In genomic region chr2:240275386-240275785, GRCh38 we compare ENCODE assay signal across 36 cellular contexts.
"Had no signal": no experiment of that assay in that cellular context is flagged by ENCODE, and none has a peak within 500 bp of the region (broad histone marks: within the 10 kb centered on the region; RNA-seq: fewer than 3 reads in every experiment).

No MANE protein-coding gene starts in this region.

- H3K27ac ChIP-seq: adrenal gland, ascending aorta, epithelial cell of prostate, esophagus squamous epithelium, foreskin keratinocyte, gastrocnemius medialis, heart left ventricle, VCaP had no signal

- H3K27me3 ChIP-seq: adrenal gland, ascending aorta, gastrocnemius medialis had no signal

- H3K36me3 Mint-ChIP-seq: activated naive CD8-positive, alpha-beta T cell treated with anti-CD3 and anti-CD28 coated beads for 36 hours; brain had no signal

- H3K27ac Mint-ChIP-seq: activated CD4-positive, alpha-beta memory T cell treated with anti-CD3 and anti-CD28 coated beads, Interleukin-2, amount 10 ng/mL, durations not matched to agents 7 days and 5 days; activated CD4-positive, alpha-beta T cell treated with anti-CD3 and anti-CD28 coated beads, Interleukin-2, amount 10 ng/mL, durations not matched to agents 7 days and 5 days; activated CD8-positive, alpha-beta memory T cell treated with anti-CD3 and anti-CD28 coated beads, Interleukin-2, amount 10 ng/mL, durations not matched to agents 7 days and 5 days; activated naive CD4-positive, alpha-beta T cell treated with anti-CD3 and anti-CD28 coated beads for 36 hours; activated naive CD4-positive, alpha-beta T cell treated with anti-CD3 and anti-CD28 coated beads, Interleukin-2, amount 50 U/mL, for 24 hours; activated naive CD8-positive, alpha-beta T cell treated with anti-CD3 and anti-CD28 coated beads for 36 hours; activated naive CD8-positive, alpha-beta T cell treated with anti-CD3 and anti-CD28 coated beads, Interleukin-2, amount 50 U/mL, for 24 hours; activated T-helper 1 cell treated with anti-CD3 and anti-CD28 coated beads, Interleukin-12 subunit alpha, Interleukin-12 subunit beta, Interleukin-2, Interleukin-4 antibody, amounts not matched to agents 30 ng/mL and 10 ng/mL and 1 ng/mL, durations not matched to agents 14 hours and 24 hours and 36 hours; activated T-helper 2 cell treated with anti-CD3 and anti-CD28 coated beads, Interferon-gamma antibody, Interleukin-2, Interleukin-4, amounts not matched to agents 10 μg/mL and 5 μg/mL and 100 μg/mL, durations not matched to agents 14 hours and 24 hours and 36 hours; brain; effector memory CD8-positive, alpha-beta T cell; T-helper 17 cell; T-helper 2 cell treated with Interferon-gamma antibody and Interleukin-4, amounts not matched to agents 5 μg/mL and 100 μg/mL, for 36 hours; WTC11 had no signal

- H3K4me1 ChIP-seq: foreskin keratinocyte had no signal

- ATAC-seq: activated CD8-positive, alpha-beta memory T cell treated with anti-CD3 and anti-CD28 coated beads, Interleukin-2, amount 10 ng/mL, durations not matched to agents 7 days and 5 days; activated naive CD8-positive, alpha-beta T cell treated with anti-CD3 and anti-CD28 coated beads, Interleukin-2, amount 50 U/mL, for 24 hours; effector memory CD8-positive, alpha-beta T cell; foreskin keratinocyte; gastrocnemius medialis; heart left ventricle; T-helper 17 cell; WTC11 had no signal

- H3K4me3 Mint-ChIP-seq: activated CD4-positive, alpha-beta memory T cell treated with anti-CD3 and anti-CD28 coated beads, Interleukin-2, amount 10 ng/mL, durations not matched to agents 7 days and 5 days; activated CD4-positive, alpha-beta T cell treated with anti-CD3 and anti-CD28 coated beads, Interleukin-2, amount 10 ng/mL, durations not matched to agents 7 days and 5 days; activated CD8-positive, alpha-beta memory T cell treated with anti-CD3 and anti-CD28 coated beads, Interleukin-2, amount 10 ng/mL, durations not matched to agents 7 days and 5 days; activated naive CD4-positive, alpha-beta T cell treated with anti-CD3 and anti-CD28 coated beads for 36 hours; activated naive CD4-positive, alpha-beta T cell treated with anti-CD3 and anti-CD28 coated beads, Interleukin-2, amount 50 U/mL, for 24 hours; activated naive CD8-positive, alpha-beta T cell treated with anti-CD3 and anti-CD28 coated beads for 36 hours; activated naive CD8-positive, alpha-beta T cell treated with anti-CD3 and anti-CD28 coated beads, Interleukin-2, amount 50 U/mL, for 24 hours; activated T-helper 1 cell treated with anti-CD3 and anti-CD28 coated beads, Interleukin-12 subunit alpha, Interleukin-12 subunit beta, Interleukin-2, Interleukin-4 antibody, amounts not matched to agents 30 ng/mL and 10 ng/mL and 1 ng/mL, durations not matched to agents 14 hours and 24 hours and 36 hours; brain; effector memory CD8-positive, alpha-beta T cell; T-helper 17 cell; T-helper 2 cell treated with Interferon-gamma antibody and Interleukin-4, amounts not matched to agents 5 μg/mL and 100 μg/mL, for 36 hours; WTC11 had no signal

- H3K9me3 ChIP-seq: adrenal gland had no signal

- DNase-seq: activated CD4-positive, alpha-beta memory T cell treated with anti-CD3 and anti-CD28 coated beads, Interleukin-2, amount 10 ng/mL, durations not matched to agents 7 days and 5 days; activated CD4-positive, alpha-beta T cell treated with anti-CD3 and anti-CD28 coated beads for 1 hour; activated CD4-positive, alpha-beta T cell treated with anti-CD3 and anti-CD28 coated beads for 4 hours; activated CD4-positive, alpha-beta T cell treated with anti-CD3 and anti-CD28 coated beads, Interleukin-2, amount 10 ng/mL, durations not matched to agents 7 days and 5 days; activated CD4-positive, alpha-beta T cell treated with anti-CD3 and anti-CD28 coated beads, Interleukin-2, amount 50 U/mL, for 4 hours; activated CD8-positive, alpha-beta memory T cell treated with anti-CD3 and anti-CD28 coated beads, Interleukin-2, amount 10 ng/mL, durations not matched to agents 7 days and 5 days; activated CD8-positive, alpha-beta memory T cell treated with anti-CD3 and anti-CD28 coated beads, Interleukin-2, amount 50 U/mL, for 4 hours; activated effector memory CD4-positive, alpha-beta T cell treated with anti-CD3 and anti-CD28 coated beads, Interleukin-2, amount 50 U/mL, for 16 hours; activated naive CD4-positive, alpha-beta T cell treated with anti-CD3 and anti-CD28 coated beads for 36 hours; activated naive CD8-positive, alpha-beta T cell treated with anti-CD3 and anti-CD28 coated beads for 36 hours; activated naive CD8-positive, alpha-beta T cell treated with anti-CD3 and anti-CD28 coated beads, Interleukin-2, amount 50 U/mL, for 24 hours; activated T-cell treated with anti-CD3 and anti-CD28 coated beads, Interleukin-2, amount 50 U/mL, for 1 hour; activated T-cell treated with anti-CD3 and anti-CD28 coated beads, Interleukin-2, amount 50 U/mL, for 48 hours; adrenal gland; caudate nucleus; cortex of kidney; dermis blood vessel endothelial cell; effector CD4-positive, alpha-beta T cell; effector memory CD8-positive, alpha-beta T cell; esophagus squamous epithelium; gastrocnemius medialis; glutamatergic neuron; heart left ventricle; T-helper 1 cell; T-helper 17 cell; T1000 had no signal

- H3K4me1 Mint-ChIP-seq: activated CD4-positive, alpha-beta memory T cell treated with anti-CD3 and anti-CD28 coated beads, Interleukin-2, amount 10 ng/mL, durations not matched to agents 7 days and 5 days; activated CD4-positive, alpha-beta T cell treated with anti-CD3 and anti-CD28 coated beads, Interleukin-2, amount 10 ng/mL, durations not matched to agents 7 days and 5 days; activated CD8-positive, alpha-beta memory T cell treated with anti-CD3 and anti-CD28 coated beads, Interleukin-2, amount 10 ng/mL, durations not matched to agents 7 days and 5 days; activated naive CD4-positive, alpha-beta T cell treated with anti-CD3 and anti-CD28 coated beads, Interleukin-2, amount 50 U/mL, for 24 hours; activated naive CD8-positive, alpha-beta T cell treated with anti-CD3 and anti-CD28 coated beads for 36 hours; activated naive CD8-positive, alpha-beta T cell treated with anti-CD3 and anti-CD28 coated beads, Interleukin-2, amount 50 U/mL, for 24 hours; T-helper 17 cell; WTC11 had no signal

- H3K4me3 ChIP-seq: adrenal gland, ascending aorta, esophagus squamous epithelium, gastrocnemius medialis, heart left ventricle had no signal

- H3K36me3 ChIP-seq: adrenal gland, ascending aorta, esophagus squamous epithelium, gastrocnemius medialis, heart left ventricle had no signal
